1 cellular context compared by ENCODE assay signal in the genomic region with DNA sequence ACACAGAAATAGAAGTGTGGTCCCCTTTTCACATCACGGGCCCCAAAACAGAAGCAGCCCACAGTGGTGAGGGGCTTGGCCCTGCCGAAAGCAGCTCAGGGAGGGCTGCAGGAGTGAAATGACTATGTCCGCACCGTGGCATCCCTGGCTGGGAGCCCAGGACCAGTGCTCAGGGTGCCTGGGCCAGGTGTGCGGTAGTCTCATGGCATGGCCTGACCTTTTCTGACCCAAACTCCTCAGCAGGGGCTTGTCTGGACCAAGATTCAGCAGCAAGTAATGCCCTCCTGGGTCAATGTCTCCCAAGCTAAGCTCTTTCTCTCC.
TF ChIP-seq lines count a peak whose summit lies in the region.

No MANE protein-coding gene starts in this region.

TF ChIP-seq in GM23338, 12 proteins besides CTCF, POLR2A, EP300 and RAD21:
- TF ChIP-seq ZNF462 (CRISPR knock-in tag; IDR thresholded peaks at IDR 0.05) (no peak), STAT1 (IDR thresholded peaks at IDR 0.05; ENCODE audit: unreplicated experiment) (no peak), NANOG (IDR thresholded peaks at IDR 0.05; ENCODE audit: borderline replicate concordance) (no peak), EZH2 (IDR thresholded peaks at IDR 0.05; ENCODE audit: low read depth, unreplicated experiment) (no peak), REST (IDR thresholded peaks at IDR 0.05; ENCODE audit: unreplicated experiment) (no peak), JUNB (IDR thresholded peaks at IDR 0.05; ENCODE audit: unreplicated experiment) (no peak), POLR2AphosphoS5 (IDR thresholded peaks at IDR 0.05; ENCODE audit: low read depth) (no peak), CREB1 (CRISPR knock-in tag; IDR thresholded peaks at IDR 0.05; ENCODE audit: low read depth) (no peak), ZNF331 (CRISPR knock-in tag; IDR thresholded peaks at IDR 0.05; ENCODE audit: low read depth) (no peak), EZH2phosphoT487 (IDR thresholded peaks at IDR 0.05; ENCODE audit: unreplicated experiment) (no peak), ZNF114 (CRISPR knock-in tag; IDR thresholded peaks at IDR 0.05) (no peak)
- TF ChIP-seq, protein P1, sequence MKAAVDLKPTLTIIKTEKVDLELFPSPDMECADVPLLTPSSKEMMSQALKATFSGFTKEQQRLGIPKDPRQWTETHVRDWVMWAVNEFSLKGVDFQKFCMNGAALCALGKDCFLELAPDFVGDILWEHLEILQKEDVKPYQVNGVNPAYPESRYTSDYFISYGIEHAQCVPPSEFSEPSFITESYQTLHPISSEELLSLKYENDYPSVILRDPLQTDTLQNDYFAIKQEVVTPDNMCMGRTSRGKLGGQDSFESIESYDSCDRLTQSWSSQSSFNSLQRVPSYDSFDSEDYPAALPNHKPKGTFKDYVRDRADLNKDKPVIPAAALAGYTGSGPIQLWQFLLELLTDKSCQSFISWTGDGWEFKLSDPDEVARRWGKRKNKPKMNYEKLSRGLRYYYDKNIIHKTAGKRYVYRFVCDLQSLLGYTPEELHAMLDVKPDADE (IDR thresholded peaks at IDR 0.05), result no peak
TF ChIP-seq in GM23338: peak in this region for 0.
